28 cellular contexts compared by ENCODE assay signal in genomic region chr10:10519674-10520073, GRCh38.
"Had no signal": no experiment of that assay in that cellular context is flagged by ENCODE, and none has a peak within 500 bp of the region (broad histone marks: within the 10 kb centered on the region; RNA-seq: fewer than 3 reads in every experiment).

No MANE protein-coding gene starts in this region.

- H3K9me3 ChIP-seq: left lung, lower lobe of right lung, neutrophil, psoas muscle, right lobe of liver, testis, thyroid gland, transverse colon, upper lobe of left lung had no signal

- H3K4me3 ChIP-seq: left lung, lower lobe of right lung, neural progenitor cell, psoas muscle, right lobe of liver, smooth muscle cell, testis, thyroid gland, transverse colon, upper lobe of left lung had no signal

- H3K27ac ChIP-seq: left lung, lower lobe of right lung, neural progenitor cell, neutrophil, parathyroid adenoma, psoas muscle, right lobe of liver, testis, thyroid gland, transverse colon, upper lobe of left lung had no signal

- H3K36me3 ChIP-seq: left lung, lower lobe of right lung, neural progenitor cell, neutrophil, right lobe of liver, thyroid gland, transverse colon, upper lobe of left lung had no signal

- H3K9ac ChIP-seq: neural progenitor cell, parathyroid adenoma had no signal

- H3K27me3 Mint-ChIP-seq: stimulated activated memory B cell treated with anti-CD40 and anti-IgM and Interleukin-4, amounts not matched to agents 10 μg/mL and 1 μg/mL and 100 μg/mL, for 72 hours; stimulated activated naive CD8-positive, alpha-beta T cell treated with anti-CD3 and anti-CD28 coated beads, Interleukin-15, amount 100 ng/mL, for 72 hours had no signal

- H3K4me2 ChIP-seq: neural progenitor cell, smooth muscle cell had no signal

- H3K4me3 Mint-ChIP-seq: mesothelial cell of epicardium; naive B cell; natural killer cell; nephron progenitor cell; neural progenitor cell; stimulated activated memory B cell treated with anti-CD40 and anti-IgM and Interleukin-4, amounts not matched to agents 10 μg/mL and 1 μg/mL and 100 μg/mL, for 72 hours; stimulated activated naive CD8-positive, alpha-beta T cell treated with anti-CD3 and anti-CD28 coated beads, Interleukin-15, amount 100 ng/mL, for 72 hours had no signal

- H3K4me1 Mint-ChIP-seq: natural killer cell; stimulated activated naive CD8-positive, alpha-beta T cell treated with anti-CD3 and anti-CD28 coated beads, Interleukin-15, amount 100 ng/mL, for 72 hours had no signal

- ATAC-seq: left cardiac atrium, left lung, lower lobe of right lung, natural killer cell, psoas muscle, right lobe of liver had no signal

- H3K27me3 ChIP-seq: left lung, neural progenitor cell, neutrophil, right lobe of liver, testis, thyroid gland, transverse colon, upper lobe of left lung had no signal

- H3K27ac Mint-ChIP-seq: mesothelial cell of epicardium; natural killer cell; nephron progenitor cell; neural progenitor cell; stimulated activated memory B cell treated with anti-CD40 and anti-IgM and Interleukin-4, amounts not matched to agents 10 μg/mL and 1 μg/mL and 100 μg/mL, for 72 hours; stimulated activated naive CD8-positive, alpha-beta T cell treated with anti-CD3 and anti-CD28 coated beads, Interleukin-15, amount 100 ng/mL, for 72 hours had no signal

- H3K36me3 Mint-ChIP-seq: mesothelial cell of epicardium; naive B cell; natural killer cell; neural progenitor cell; stimulated activated memory B cell treated with anti-CD40 and anti-IgM and Interleukin-4, amounts not matched to agents 10 μg/mL and 1 μg/mL and 100 μg/mL, for 72 hours had no signal

- DNase-seq: hippocampal formation; kidney glomerular epithelial cell; left cardiac atrium; left lung; lower lobe of right lung; mammary epithelial cell; mesendoderm; naive B cell; natural killer cell; nephron progenitor cell; occipital lobe; psoas muscle; right lobe of liver; stimulated activated CD4-positive, alpha-beta T cell treated with anti-CD3 and anti-CD28 coated beads, Interleukin-2, amount 100 ng/mL, for 48 hours; stimulated activated CD4-positive, alpha-beta T cell treated with anti-CD3 and anti-CD28 coated beads, Interleukin-4, amount 100 ng/mL, for 4 hours; stimulated activated CD8-positive, alpha-beta memory T cell treated with anti-CD3 and anti-CD28 coated beads, Interleukin-4, amount 100 ng/mL, for 48 hours; stimulated activated naive CD4-positive, alpha-beta T cell treated with Interleukin-2 at 50 U/mL for 16 hours; stimulated activated naive CD8-positive, alpha-beta T cell treated with anti-CD3 and anti-CD28 coated beads, Interleukin-15, amount 100 ng/mL, for 72 hours; testis; thyroid gland; transverse colon; upper lobe of left lung had no signal

- H2AFZ ChIP-seq: neural progenitor cell, parathyroid adenoma had no signal

- H3K4me1 ChIP-seq: left lung, lower lobe of right lung, parathyroid adenoma, psoas muscle, right lobe of liver, testis, thyroid gland, transverse colon, upper lobe of left lung had no signal

- H3K9me3 Mint-ChIP-seq: mesothelial cell of epicardium; natural killer cell; nephron progenitor cell; neural progenitor cell; stimulated activated memory B cell treated with anti-CD40 and anti-IgM and Interleukin-4, amounts not matched to agents 10 μg/mL and 1 μg/mL and 100 μg/mL, for 72 hours; stimulated activated naive CD8-positive, alpha-beta T cell treated with anti-CD3 and anti-CD28 coated beads, Interleukin-15, amount 100 ng/mL, for 72 hours had no signal
